Comparison of ENCODE assay signal across 1 cellular context in genomic region chr9:117779760-117780159, GRCh38.
TF ChIP-seq lines count a peak whose summit lies in the region.

No MANE protein-coding gene starts in this region.

TF ChIP-seq in H1, 55 proteins besides CTCF, POLR2A, EP300 and RAD21 (continued from another document):
- TF ChIP-seq CHD7 (IDR thresholded peaks at IDR 0.05; ENCODE audit: insufficient replicate concordance, low read length), result no peak
